In the genomic region with DNA sequence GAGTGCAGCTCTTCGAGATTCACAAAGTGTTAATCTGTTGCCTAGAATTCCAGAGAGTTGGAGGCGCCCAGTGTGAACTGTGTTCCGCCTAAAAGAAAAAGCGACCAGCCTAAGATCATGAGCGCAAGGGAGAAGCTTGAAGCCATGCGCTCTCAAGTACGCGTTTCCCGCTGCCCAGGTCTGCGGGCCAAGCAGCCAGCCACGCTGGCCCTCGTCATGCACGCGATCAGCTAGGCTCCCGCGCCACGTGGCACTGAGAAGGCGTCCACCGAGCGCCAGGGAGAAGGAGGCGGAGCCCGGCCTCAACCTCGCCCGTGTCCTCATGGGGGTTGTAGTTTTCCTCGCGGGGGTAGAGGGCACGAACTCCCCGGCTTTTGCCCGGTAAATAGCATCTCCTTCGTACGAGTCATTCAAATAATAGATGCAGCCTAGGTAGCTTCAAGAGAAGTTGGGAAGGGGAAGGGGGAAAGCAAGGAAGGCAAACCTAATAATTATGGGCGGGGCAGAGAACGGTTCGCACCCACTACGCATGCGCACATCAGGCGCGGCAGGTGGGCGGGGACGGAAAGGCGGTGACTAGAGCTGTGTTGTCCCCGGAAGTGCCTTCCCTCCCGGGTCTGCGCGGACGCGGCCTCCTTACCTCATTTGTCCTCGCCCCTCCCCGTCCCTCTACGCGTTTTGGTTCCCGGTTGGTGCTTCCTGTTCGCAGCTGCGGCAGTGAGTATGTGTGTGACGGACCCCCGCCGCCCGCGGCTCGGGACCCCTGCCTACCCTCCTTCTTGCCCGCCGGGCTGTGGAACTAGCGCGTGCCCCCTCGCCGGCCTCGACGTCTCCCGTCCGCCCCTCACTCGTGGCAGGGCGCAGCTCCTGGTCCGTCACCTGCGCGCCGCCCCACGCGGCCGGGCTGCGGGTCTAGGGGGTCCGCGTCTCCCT, we compare ENCODE assay signal across 8 cellular contexts. TPM values are rescaled to one million over a fixed set of nuclear protein-coding genes. Genes with fewer than 3 reads are reported as not detected.
DNase-seq lines count a peak whose midpoint lies in the region; ATAC-seq, FAIRE-seq and TF ChIP-seq lines count a peak whose summit lies in the region.

ZCCHC7 (plus strand) TSS at position 668 of the 933 bp plus-strand sequence.

- peak within 1 kb of the TSS; percentile 94 for H3K9ac ChIP-seq in OCI-LY3 (ENCODE audit: low read length)
- peak within 1 kb of the TSS; percentile 79 for H3K9ac ChIP-seq in endothelial cell of umbilical vein (replicated peaks; ENCODE audit: extremely low read depth, insufficient read depth, low read length)

- intact Hi-C loops in endothelial cell of umbilical vein (cut with micrococcal nuclease) = loop anchor here (1.0 to 5.0 kb wide), 4 partner anchors 41 to 142 kb away; no protein-coding TSS in a partner anchor

- DNase-seq in D341Med (ENCODE audit: low spot score) (peak; percentile 94), HuH-7 (ENCODE audit: low spot score) (peak; percentile 98), endothelial cell of umbilical vein (ENCODE audit: low read depth, low spot score) (peak; percentile 94), midbrain (lab: John Stamatoyannopoulos, UW) (peak; percentile 98)
- peak; percentile 97 for DNase-seq in activated CD8-positive, alpha-beta memory T cell treated with anti-CD3 and anti-CD28 coated beads, Interleukin-2, amount 50 U/mL, for 48 hours
- peak; percentile 95 to 96 for DNase-seq in stimulated activated CD8-positive, alpha-beta memory T cell treated with anti-CD3 and anti-CD28 coated beads, Interleukin-2, amount 100 ng/mL, for 1 hour (ENCODE audit: low read depth in 2 of 2)

- peaks cover 13% of the 10 kb centered on the region for H3K4me1 ChIP-seq in OCI-LY3 (ENCODE audit: low read length)
- H3K4me1 ChIP-seq in endothelial cell of umbilical vein (ENCODE audit: control insufficient read depth, extremely low read depth, insufficient read depth, low read length) = peaks cover 9% of the 10 kb centered on the region

- FAIRE-seq in endothelial cell of umbilical vein (lab: Jason Lieb, UNC) = peak; percentile 99

- TSS peak; percentile 84 for BruUV-seq in endothelial cell of umbilical vein (replicated peaks; lab: Mats Ljungman, UMichigan)

- H3K36me3 ChIP-seq in OCI-LY3 (replicated peaks; ENCODE audit: low read depth, low read length) (no peaks in the 10 kb centered on the region), endothelial cell of umbilical vein (ENCODE audit: control insufficient read depth in 2 of 2, extremely low read depth in 1 of 2, insufficient read depth in 2 of 2, low read length in 2 of 2) (no peaks in the 10 kb centered on the region)

- H3K9me3 ChIP-seq in OCI-LY3 (ENCODE audit: insufficient read depth, low read length) (no peaks in the 10 kb centered on the region), endothelial cell of umbilical vein (replicated peaks; ENCODE audit: control insufficient read depth, insufficient read depth, low read length) (no peaks in the 10 kb centered on the region)

- H3K79me2 ChIP-seq in OCI-LY3 (ENCODE audit: low read length) = peaks cover 48% of the 10 kb centered on the region
- H3K79me2 ChIP-seq in endothelial cell of umbilical vein (ENCODE audit: control insufficient read depth, insufficient read depth, low read length) = peaks cover 31% of the 10 kb centered on the region

- H4K20me1 ChIP-seq in OCI-LY3 (ENCODE audit: insufficient read depth, low read length) (peaks cover 8% of the 10 kb centered on the region), endothelial cell of umbilical vein (replicated peaks; ENCODE audit: control insufficient read depth, extremely low read depth, insufficient read depth, low read length) (no peaks in the 10 kb centered on the region)

- CTCF ChIA-PET in endothelial cell of umbilical vein (lab: Charles Lee) = interaction anchor here (1.0 to 3.0 kb wide), 9 partner anchors 40 to 291 kb away, joined by 3 to 20 read pairs (median 7); no protein-coding TSS in a partner anchor

- POLR2A ChIA-PET in endothelial cell of umbilical vein (lab: Charles Lee) = interaction anchor here (0.7 to 1.4 kb wide), 2 partner anchors 41 to 83 kb away, joined by 3 to 6 read pairs; no protein-coding TSS in a partner anchor

- H3K4me2 ChIP-seq in OCI-LY3 (ENCODE audit: low read length) = peak within 1 kb of the TSS; percentile 83
- H3K4me2 ChIP-seq in endothelial cell of umbilical vein (ENCODE audit: insufficient read depth, low read length) = peak within 1 kb of the TSS; percentile 99

- H2AFZ ChIP-seq in OCI-LY3 (ENCODE audit: low read depth, low read length) = peak within 1 kb of the TSS; percentile 97
- H2AFZ ChIP-seq in endothelial cell of umbilical vein (ENCODE audit: low read depth, low read length) = peak within 1 kb of the TSS; percentile 89

- dilution Hi-C loops in endothelial cell of umbilical vein (cut with MboI; ENCODE audit: extremely low pct_ligation_motif_present, low sequenced_read_pairs) = no loop called here

- H3K27me3 ChIP-seq in OCI-LY3 (ENCODE audit: low read depth, low read length) (no peaks in the 10 kb centered on the region), endothelial cell of umbilical vein (ENCODE audit: control insufficient read depth in 2 of 2, insufficient read depth in 2 of 2, low read length in 2 of 2) (no peaks in the 10 kb centered on the region)

- peak within 1 kb of the TSS; percentile 95 for H3K4me3 ChIP-seq in OCI-LY3 (ENCODE audit: low read length)
- H3K4me3 ChIP-seq in endothelial cell of umbilical vein (replicated peaks in 1 of 3; ENCODE audit: insufficient read depth in 1 of 3, low read depth in 1 of 3, low read length in 3 of 3) = peak within 1 kb of the TSS; percentile 69 to 91 (median 83)

- TF ChIP-seq CTCF in OCI-LY3 (IDR thresholded peaks at IDR 0.05; ENCODE audit: low read depth, low read length) (no peak), endothelial cell of umbilical vein (IDR thresholded peaks at IDR 0.05; ENCODE audit: extremely low read depth in 1 of 2, insufficient read depth in 1 of 2, low read depth in 1 of 2, low read length in 2 of 2) (no peak)

- peak within 1 kb of the TSS; percentile 68 for H3K27ac ChIP-seq in OCI-LY3 (ENCODE audit: low read length)
- H3K27ac ChIP-seq in endothelial cell of umbilical vein (ENCODE audit: insufficient read depth, low read depth, low read length) = peak within 1 kb of the TSS; percentile 72

- peaks cover 2% of the 10 kb centered on the region for H3K9me1 ChIP-seq in endothelial cell of umbilical vein (replicated peaks; ENCODE audit: control insufficient read depth, extremely low read depth, insufficient read depth, low read length)

- peak; percentile 93 for ATAC-seq in GM21515 (IDR thresholded peaks at IDR 0.05; ENCODE audit: unreplicated experiment)

- TF ChIP-seq POLR2A in endothelial cell of umbilical vein (IDR thresholded peaks at IDR 0.05; ENCODE audit: low read depth, low read length) = peak; percentile 66

TF ChIP-seq in endothelial cell of umbilical vein, 7 proteins besides CTCF, POLR2A, EP300 and RAD21:
- TF ChIP-seq POLR2AphosphoS5 (IDR thresholded peaks at IDR 0.05; ENCODE audit: insufficient read depth, low read depth, low read length) = peak; percentile 41
- no peak for TF ChIP-seq GATA2 (IDR thresholded peaks at IDR 0.05; ENCODE audit: insufficient read depth, insufficient read length, low read depth, low read length)
- peak; percentile 7 for TF ChIP-seq FOS (IDR thresholded peaks at IDR 0.05; ENCODE audit: borderline replicate concordance, insufficient read depth, low read length)
- TF ChIP-seq, protein P1, sequence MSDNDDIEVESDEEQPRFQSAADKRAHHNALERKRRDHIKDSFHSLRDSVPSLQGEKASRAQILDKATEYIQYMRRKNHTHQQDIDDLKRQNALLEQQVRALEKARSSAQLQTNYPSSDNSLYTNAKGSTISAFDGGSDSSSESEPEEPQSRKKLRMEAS (IDR thresholded peaks at IDR 0.05; ENCODE audit: insufficient read depth, insufficient read length) = peak; percentile 100
- no peak for TF ChIP-seq EZH2 (IDR thresholded peaks at IDR 0.05; ENCODE audit: borderline replicate concordance, low read depth, low read length, severe bottlenecking)
- TF ChIP-seq MYC (IDR thresholded peaks at IDR 0.05; ENCODE audit: low read depth, low read length) = peak; percentile 98
- TF ChIP-seq JUN (IDR thresholded peaks at IDR 0.05; ENCODE audit: borderline replicate concordance, insufficient read depth, insufficient read length, low read depth) = no peak

RNA-seq across cellular contexts. Expression of gene ZCCHC7, which starts in this region (rescaled TPM):
- 14.8 and 17.3 TPM in 2 replicates for total RNA-seq in endothelial cell of umbilical vein
- polyA plus RNA-seq in endothelial cell of umbilical vein = 7.4 and 9.3 TPM in 2 replicates
- polyA plus RNA-seq in endothelial cell of umbilical vein (2011; cell fraction: cytosol; rRNA removed) = 9.4 and 13.2 TPM in 2 replicates
- 11.9 and 14.8 TPM in 2 replicates for polyA plus RNA-seq in endothelial cell of umbilical vein (2011; cell fraction: nucleus; rRNA removed)
- 13.7 and 14.6 TPM in 2 replicates for polyA plus RNA-seq in endothelial cell of umbilical vein (2012)
- polyA minus RNA-seq in endothelial cell of umbilical vein = 11.7 and 17.0 TPM in 2 replicates
- polyA minus RNA-seq in endothelial cell of umbilical vein (2011; cell fraction: cytosol; rRNA and poly(A)+ RNA removed) = 16.4 TPM
- 17.6 and 22.3 TPM in 2 replicates for polyA minus RNA-seq in endothelial cell of umbilical vein (2011; cell fraction: nucleus; rRNA and poly(A)+ RNA removed)

Comparison
In these comparisons a context has a peak if more than half of its experiments do, and no peak if none do; other contexts are left out.
1. Peak in every context shown above with its lines: DNase-seq, ATAC-seq, H3K4me3 ChIP-seq and H3K27ac ChIP-seq.